12 cellular contexts compared by ENCODE assay signal in genomic region chr1:207959995-207960745, GRCh38. TPM values are rescaled to one million over a fixed set of nuclear protein-coding genes. Genes with fewer than 3 reads are reported as not detected.
DNase-seq lines count a peak whose midpoint lies in the region; ATAC-seq, FAIRE-seq and TF ChIP-seq lines count a peak whose summit lies in the region.
"Had no signal": no experiment of that assay in that cellular context is flagged by ENCODE, and none has a peak within 500 bp of the region (broad histone marks: within the 10 kb centered on the region; RNA-seq: fewer than 3 reads in every experiment).

No MANE protein-coding gene starts in this region.

- WGBS in thyroid gland, 2 donors: 88% methylated on average over 10 of the region's 10 CpGs

- H3K27me3 Mint-ChIP-seq in activated naive CD4-positive, alpha-beta T cell treated with anti-CD3 and anti-CD28 coated beads, Interleukin-2, amount 50 U/mL, for 24 hours: peaks cover 20% of the 10 kb centered on the region
- peaks cover 49 to 61% (median 52%) of the 10 kb centered on the region in 3 donors for H3K27me3 Mint-ChIP-seq in naive B cell

- H3K27me3 ChIP-seq in thyroid gland: no peaks in the 10 kb centered on the region

- H3K4me3 ChIP-seq in choroid plexus epithelial cell (ENCODE audit: low read depth, low read length) (no peak overlapping the region), thyroid gland (replicated peaks in 1 of 3) (no peak overlapping the region)

- no peaks in the 10 kb centered on the region for H3K36me3 Mint-ChIP-seq in activated naive CD4-positive, alpha-beta T cell treated with anti-CD3 and anti-CD28 coated beads, Interleukin-2, amount 50 U/mL, for 24 hours
- peaks cover 5 to 8% of the 10 kb centered on the region in 2 donors for H3K36me3 Mint-ChIP-seq in naive B cell

- no peak for TF ChIP-seq POLR2A in thyroid gland (IDR thresholded peaks at IDR 0.05)

- TF ChIP-seq CTCF in choroid plexus epithelial cell (conservative IDR thresholded peaks at IDR 0.05; ENCODE audit: low read depth, low read length) (no peak), thyroid gland (IDR thresholded peaks at IDR 0.05) (no peak)

- peak overlapping the region; percentile 43 for H3K4me3 Mint-ChIP-seq in activated naive CD4-positive, alpha-beta T cell treated with anti-CD3 and anti-CD28 coated beads, Interleukin-2, amount 50 U/mL, for 24 hours
- H3K4me3 Mint-ChIP-seq in naive B cell: peak overlapping the region in 6 of 8 donors; percentile 4 to 83 (median 76)

- H3K27ac ChIP-seq in thyroid gland: peak overlapping the region in 2 of 3 donors; percentile 47 to 60
- H3K27ac ChIP-seq: HL-60 had no signal

- no peaks in the 10 kb centered on the region for H3K36me3 ChIP-seq in thyroid gland

- peaks cover 9% of the 10 kb centered on the region for H3K4me1 Mint-ChIP-seq in activated naive CD4-positive, alpha-beta T cell treated with anti-CD3 and anti-CD28 coated beads, Interleukin-2, amount 50 U/mL, for 24 hours
- peaks cover 14 to 36% (median 29%) of the 10 kb centered on the region in 3 donors for H3K4me1 Mint-ChIP-seq in naive B cell

- H3K9me3 ChIP-seq in thyroid gland: no peaks in the 10 kb centered on the region

- peaks cover 17 to 40% of the 10 kb centered on the region in 2 donors for H3K4me1 ChIP-seq in thyroid gland

- intact Hi-C loops in thyroid gland (cut with DNase I): loop anchor here (5.0 kb wide), 1 partner anchor 63 kb away; no protein-coding TSS in a partner anchor

- no peak overlapping the region for H3K27ac Mint-ChIP-seq in activated naive CD4-positive, alpha-beta T cell treated with anti-CD3 and anti-CD28 coated beads, Interleukin-2, amount 50 U/mL, for 24 hours
- peak overlapping the region in 1 of 6 donors; percentile 60 for H3K27ac Mint-ChIP-seq in naive B cell

- no peaks in the 10 kb centered on the region for H3K9me3 Mint-ChIP-seq in activated naive CD4-positive, alpha-beta T cell treated with anti-CD3 and anti-CD28 coated beads, Interleukin-2, amount 50 U/mL, for 24 hours
- H3K9me3 Mint-ChIP-seq in naive B cell: peaks cover 0 to 4% (median 3%) of the 10 kb centered on the region in 7 donors

- FAIRE-seq in RCC 7860 (lab: Jason Lieb, UNC): no peak
- FAIRE-seq: TTC549 had no signal

- ATAC-seq in naive B cell (ENCODE audit: low read depth in 2 of 2) (no peak), GM21786 (IDR thresholded peaks at IDR 0.05; ENCODE audit: unreplicated experiment) (no peak)

- no peak for DNase-seq in activated naive CD4-positive, alpha-beta T cell (lab: John Stamatoyannopoulos, UW)
- DNase-seq in choroid plexus epithelial cell (ENCODE audit: low read depth): peak; percentile 43
- no peak for DNase-seq in naive B cell
- no peak for DNase-seq in thyroid gland
- DNase-seq in RCC 7860 (ENCODE audit: low spot score): no peak
- no peak for DNase-seq in NCI-H1694 (lab: John Stamatoyannopoulos, UW)
- DNase-seq: DMS153; effector memory CD4-positive, alpha-beta T cell had no signal

RNA-seq across cellular contexts. Expression of gene CD34, which starts 49.2 kb away (rescaled TPM):
- polyA plus RNA-seq in naive B cell (ENCODE audit: low read depth in 6 of 6): not detected
- 10 to 100 TPM; 20.7 to 38.8 (median 27.8) TPM for total RNA-seq in thyroid gland
